In genomic region chr9:106339882-106340281, GRCh38 we compare ENCODE assay signal across 27 cellular contexts.
"Had no signal": no experiment of that assay in that cellular context is flagged by ENCODE, and none has a peak within 500 bp of the region (broad histone marks: within the 10 kb centered on the region; RNA-seq: fewer than 3 reads in every experiment).

No MANE protein-coding gene starts in this region.

- H3K4me3 ChIP-seq: coronary artery, dorsolateral prefrontal cortex, esophagus muscularis mucosa, esophagus squamous epithelium, gastrocnemius medialis, gastroesophageal sphincter, heart left ventricle, heart right ventricle had no signal

- DNase-seq: cortex of kidney; dermis blood vessel endothelial cell; dorsolateral prefrontal cortex; effector CD4-positive, alpha-beta T cell; effector CD8-positive, alpha-beta T cell; effector memory CD4-positive, alpha-beta T cell; effector memory CD8-positive, alpha-beta T cell; endodermal cell; erythroblast; esophagus squamous epithelium; foreskin fibroblast; foreskin keratinocyte; foreskin melanocyte; gastrocnemius medialis; glutamatergic neuron; head of caudate nucleus; heart left ventricle; heart right ventricle had no signal

- ATAC-seq: effector memory CD8-positive, alpha-beta T cell; esophagus mucosa; foreskin keratinocyte; gastrocnemius medialis; gastroesophageal sphincter; heart left ventricle; heart right ventricle had no signal

- FAIRE-seq: colon, endometrium, endothelial cell of umbilical vein, frontal cortex had no signal

- H3K27me3 ChIP-seq: dorsolateral prefrontal cortex, esophagus muscularis mucosa, esophagus squamous epithelium, foreskin keratinocyte, gastrocnemius medialis, gastroesophageal sphincter, heart left ventricle, heart right ventricle had no signal

- H3K36me3 ChIP-seq: esophagus muscularis mucosa, esophagus squamous epithelium, gastrocnemius medialis, gastroesophageal sphincter, heart left ventricle, heart right ventricle had no signal

- H3K4me1 ChIP-seq: esophagus muscularis mucosa, esophagus squamous epithelium, foreskin keratinocyte, gastrocnemius medialis, gastroesophageal sphincter, heart left ventricle, heart right ventricle had no signal

- H3K9me3 ChIP-seq: esophagus squamous epithelium, gastrocnemius medialis had no signal

- H3K27ac ChIP-seq: coronary artery, dorsolateral prefrontal cortex, epithelial cell of prostate, esophagus muscularis mucosa, esophagus squamous epithelium, foreskin keratinocyte, gastrocnemius medialis, gastroesophageal sphincter, heart left ventricle, heart right ventricle had no signal
